Comparison of ENCODE assay signal across 1 cellular context in the genomic region with DNA sequence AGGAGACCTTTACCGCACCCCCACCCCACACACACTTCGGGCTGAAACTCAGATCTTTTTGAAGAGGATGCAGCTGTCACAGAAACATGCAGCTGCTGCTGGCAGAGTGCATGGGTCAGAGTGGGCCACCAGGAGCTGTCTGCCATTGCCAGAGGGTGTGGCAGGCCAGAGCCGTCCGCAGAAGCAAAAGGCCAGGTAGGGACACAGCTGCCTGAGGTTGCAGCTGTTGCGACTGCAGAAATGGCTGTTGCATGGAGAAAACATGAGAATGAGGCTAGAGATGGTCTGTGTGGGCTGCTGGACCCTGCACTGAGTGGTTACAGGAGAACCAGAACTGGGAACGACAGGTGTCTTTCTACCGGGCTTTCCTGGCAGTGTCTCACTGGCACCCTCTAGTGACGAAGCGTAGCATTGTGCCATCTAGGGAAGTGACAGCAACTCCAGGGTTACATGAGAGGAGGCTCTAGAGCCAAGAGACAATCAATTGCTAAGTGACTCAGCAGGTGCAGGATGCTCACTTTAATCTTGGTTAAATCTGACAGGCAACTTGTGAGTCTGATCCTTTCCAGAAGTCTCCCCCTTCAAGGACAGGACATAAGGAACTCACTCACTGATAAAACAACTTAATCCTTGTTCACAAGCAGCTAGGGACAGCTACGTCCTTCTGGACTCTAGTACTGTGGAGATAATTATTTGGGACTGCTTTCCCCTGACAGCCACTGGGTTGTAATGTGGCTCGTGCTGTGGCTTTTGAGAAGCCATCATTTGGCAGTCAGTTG.
TF ChIP-seq lines count a peak whose summit lies in the region.

No MANE protein-coding gene starts in this region.

TF ChIP-seq in WTC11, 78 proteins besides CTCF, POLR2A, EP300 and RAD21 (continued from another document):
- TF ChIP-seq ARID4B (CRISPR knock-in tag; IDR thresholded peaks at IDR 0.05; ENCODE audit: borderline replicate concordance) (no peak), MAX (CRISPR knock-in tag; IDR thresholded peaks at IDR 0.05) (0 out of 2 replicates have a peak, but pooled peaks have one; percentile 31), ZNF263 (CRISPR knock-in tag; IDR thresholded peaks at IDR 0.05; ENCODE audit: low read depth) (no peak), ZNF138 (CRISPR knock-in tag; conservative IDR thresholded peaks at IDR 0.05) (no peak), ERG (CRISPR knock-in tag; IDR thresholded peaks at IDR 0.05) (no peak), FOXJ3 (CRISPR knock-in tag; IDR thresholded peaks at IDR 0.05; ENCODE audit: borderline replicate concordance) (no peak), ZNF317 (CRISPR knock-in tag; IDR thresholded peaks at IDR 0.05; ENCODE audit: borderline replicate concordance, low read depth) (no peak), OVOL2 (CRISPR knock-in tag; IDR thresholded peaks at IDR 0.05; ENCODE audit: borderline replicate concordance) (no peak), ATF3 (CRISPR knock-in tag; conservative IDR thresholded peaks at IDR 0.05) (no peak), NR1H2 (CRISPR knock-in tag; IDR thresholded peaks at IDR 0.05) (no peak), ZMAT4 (CRISPR knock-in tag; IDR thresholded peaks at IDR 0.05) (no peak)
- TF ChIP-seq, protein P1, sequence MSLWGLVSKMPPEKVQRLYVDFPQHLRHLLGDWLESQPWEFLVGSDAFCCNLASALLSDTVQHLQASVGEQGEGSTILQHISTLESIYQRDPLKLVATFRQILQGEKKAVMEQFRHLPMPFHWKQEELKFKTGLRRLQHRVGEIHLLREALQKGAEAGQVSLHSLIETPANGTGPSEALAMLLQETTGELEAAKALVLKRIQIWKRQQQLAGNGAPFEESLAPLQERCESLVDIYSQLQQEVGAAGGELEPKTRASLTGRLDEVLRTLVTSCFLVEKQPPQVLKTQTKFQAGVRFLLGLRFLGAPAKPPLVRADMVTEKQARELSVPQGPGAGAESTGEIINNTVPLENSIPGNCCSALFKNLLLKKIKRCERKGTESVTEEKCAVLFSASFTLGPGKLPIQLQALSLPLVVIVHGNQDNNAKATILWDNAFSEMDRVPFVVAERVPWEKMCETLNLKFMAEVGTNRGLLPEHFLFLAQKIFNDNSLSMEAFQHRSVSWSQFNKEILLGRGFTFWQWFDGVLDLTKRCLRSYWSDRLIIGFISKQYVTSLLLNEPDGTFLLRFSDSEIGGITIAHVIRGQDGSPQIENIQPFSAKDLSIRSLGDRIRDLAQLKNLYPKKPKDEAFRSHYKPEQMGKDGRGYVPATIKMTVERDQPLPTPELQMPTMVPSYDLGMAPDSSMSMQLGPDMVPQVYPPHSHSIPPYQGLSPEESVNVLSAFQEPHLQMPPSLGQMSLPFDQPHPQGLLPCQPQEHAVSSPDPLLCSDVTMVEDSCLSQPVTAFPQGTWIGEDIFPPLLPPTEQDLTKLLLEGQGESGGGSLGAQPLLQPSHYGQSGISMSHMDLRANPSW (CRISPR knock-in tag; conservative IDR thresholded peaks at IDR 0.05; ENCODE audit: low read depth): no peak
